ENCODE assay signal across 30 cellular contexts in the genomic region with DNA sequence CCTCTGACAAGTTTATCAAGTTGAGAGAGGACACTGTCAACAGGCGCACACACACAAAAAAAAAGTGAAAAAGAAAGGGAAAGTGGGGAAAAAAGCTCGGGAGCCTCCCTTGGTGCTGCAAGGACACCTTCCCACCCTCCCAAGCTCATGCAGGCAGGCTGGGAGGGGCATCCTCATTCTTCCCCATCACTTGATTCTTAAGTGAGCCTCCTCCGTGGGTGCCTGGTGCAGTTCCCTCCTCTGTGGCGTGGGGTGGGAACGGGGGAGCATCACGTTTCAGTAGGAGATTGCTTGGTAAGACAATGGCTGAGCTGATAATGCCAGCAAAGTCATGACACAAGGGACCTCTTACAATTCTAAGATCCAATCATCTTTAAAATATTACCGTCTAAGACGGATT.
"Had no signal": no experiment of that assay in that cellular context is flagged by ENCODE, and none has a peak within 500 bp of the region (broad histone marks: within the 10 kb centered on the region; RNA-seq: fewer than 3 reads in every experiment).

No MANE protein-coding gene starts in this region.

- H3K4me1 Mint-ChIP-seq: activated CD4-positive, alpha-beta T cell treated with anti-CD3 and anti-CD28 coated beads for 36 hours; activated CD4-positive, alpha-beta T cell treated with anti-CD3 and anti-CD28 coated beads, Interleukin-2, amount 10 ng/mL, durations not matched to agents 24 days and 14 days; activated CD8-positive, alpha-beta memory T cell treated with anti-CD3 and anti-CD28 coated beads, Interleukin-2, amount 10 ng/mL, durations not matched to agents 7 days and 5 days; activated naive CD4-positive, alpha-beta T cell treated with anti-CD3 and anti-CD28 coated beads, Interleukin-2, amount 50 U/mL, for 24 hours; activated naive CD8-positive, alpha-beta T cell treated with anti-CD3 and anti-CD28 coated beads for 36 hours; activated naive CD8-positive, alpha-beta T cell treated with anti-CD3 and anti-CD28 coated beads, Interleukin-2, amount 50 U/mL, for 24 hours had no signal

- H3K27ac Mint-ChIP-seq: activated CD4-positive, alpha-beta memory T cell treated with anti-CD3 and anti-CD28 coated beads for 36 hours; activated CD4-positive, alpha-beta T cell treated with anti-CD3 and anti-CD28 coated beads for 36 hours; activated CD4-positive, alpha-beta T cell treated with anti-CD3 and anti-CD28 coated beads, Interleukin-2, amount 10 ng/mL, durations not matched to agents 24 days and 14 days; activated CD8-positive, alpha-beta memory T cell treated with anti-CD3 and anti-CD28 coated beads, Interleukin-2, amount 10 ng/mL, durations not matched to agents 7 days and 5 days; activated CD8-positive, alpha-beta T cell treated with anti-CD3 and anti-CD28 coated beads, Interleukin-2, amount 10 ng/mL, durations not matched to agents 7 days and 5 days; activated naive CD4-positive, alpha-beta T cell treated with anti-CD3 and anti-CD28 coated beads for 36 hours; activated naive CD4-positive, alpha-beta T cell treated with anti-CD3 and anti-CD28 coated beads, Interleukin-2, amount 50 U/mL, for 24 hours; activated naive CD8-positive, alpha-beta T cell treated with anti-CD3 and anti-CD28 coated beads for 36 hours; activated naive CD8-positive, alpha-beta T cell treated with anti-CD3 and anti-CD28 coated beads, Interleukin-2, amount 50 U/mL, for 24 hours; activated T-helper 1 cell treated with anti-CD3 and anti-CD28 coated beads, Interleukin-12 subunit alpha, Interleukin-12 subunit beta, Interleukin-2, Interleukin-4 antibody, amounts not matched to agents 30 ng/mL and 10 ng/mL and 1 ng/mL, durations not matched to agents 14 hours and 24 hours and 36 hours; activated T-helper 2 cell treated with anti-CD3 and anti-CD28 coated beads, Interferon-gamma antibody, Interleukin-2, Interleukin-4, amounts not matched to agents 10 μg/mL and 5 μg/mL and 100 μg/mL, durations not matched to agents 14 hours and 24 hours and 36 hours; effector memory CD8-positive, alpha-beta T cell had no signal

- H3K27ac ChIP-seq: adrenal gland, body of pancreas, epithelial cell of prostate, esophagus squamous epithelium, gastroesophageal sphincter had no signal

- H3K36me3 Mint-ChIP-seq: activated CD4-positive, alpha-beta memory T cell treated with anti-CD3 and anti-CD28 coated beads for 36 hours; activated CD8-positive, alpha-beta memory T cell treated with anti-CD3 and anti-CD28 coated beads, Interleukin-2, amount 10 ng/mL, durations not matched to agents 7 days and 5 days; activated naive CD4-positive, alpha-beta T cell treated with anti-CD3 and anti-CD28 coated beads, Interleukin-2, amount 50 U/mL, for 24 hours; activated naive CD8-positive, alpha-beta T cell treated with anti-CD3 and anti-CD28 coated beads for 36 hours had no signal

- H3K27me3 ChIP-seq: adrenal gland, body of pancreas had no signal

- H3K9me3 ChIP-seq: adrenal gland, body of pancreas, esophagus squamous epithelium, gastroesophageal sphincter had no signal

- H3K4me1 ChIP-seq: adrenal gland, body of pancreas, esophagus squamous epithelium, gastroesophageal sphincter had no signal

- ATAC-seq: activated CD4-positive, alpha-beta T cell treated with anti-CD3 and anti-CD28 coated beads for 36 hours; activated CD8-positive, alpha-beta memory T cell treated with anti-CD3 and anti-CD28 coated beads, Interleukin-2, amount 10 ng/mL, durations not matched to agents 7 days and 5 days; activated CD8-positive, alpha-beta T cell treated with anti-CD3 and anti-CD28 coated beads, Interleukin-2, amount 10 ng/mL, durations not matched to agents 7 days and 5 days; activated naive CD8-positive, alpha-beta T cell treated with anti-CD3 and anti-CD28 coated beads, Interleukin-2, amount 50 U/mL, for 24 hours; body of pancreas; effector memory CD8-positive, alpha-beta T cell; gastroesophageal sphincter had no signal

- H3K4me3 ChIP-seq: adrenal gland, body of pancreas, esophagus squamous epithelium, gastroesophageal sphincter had no signal

- H3K9me3 Mint-ChIP-seq: activated CD4-positive, alpha-beta memory T cell treated with anti-CD3 and anti-CD28 coated beads for 36 hours; activated CD4-positive, alpha-beta T cell treated with anti-CD3 and anti-CD28 coated beads, Interleukin-2, amount 10 ng/mL, durations not matched to agents 24 days and 14 days; activated naive CD4-positive, alpha-beta T cell treated with anti-CD3 and anti-CD28 coated beads for 36 hours; activated naive CD4-positive, alpha-beta T cell treated with anti-CD3 and anti-CD28 coated beads, Interleukin-2, amount 50 U/mL, for 24 hours; activated naive CD8-positive, alpha-beta T cell treated with anti-CD3 and anti-CD28 coated beads for 36 hours; activated T-helper 1 cell treated with anti-CD3 and anti-CD28 coated beads, Interleukin-12 subunit alpha, Interleukin-12 subunit beta, Interleukin-2, Interleukin-4 antibody, amounts not matched to agents 30 ng/mL and 10 ng/mL and 1 ng/mL, durations not matched to agents 14 hours and 24 hours and 36 hours; activated T-helper 2 cell treated with anti-CD3 and anti-CD28 coated beads, Interferon-gamma antibody, Interleukin-2, Interleukin-4, amounts not matched to agents 10 μg/mL and 5 μg/mL and 100 μg/mL, durations not matched to agents 14 hours and 24 hours and 36 hours; effector memory CD8-positive, alpha-beta T cell had no signal

- H3K36me3 ChIP-seq: adrenal gland, esophagus squamous epithelium, gastroesophageal sphincter had no signal

- H3K27me3 Mint-ChIP-seq: activated CD4-positive, alpha-beta T cell treated with anti-CD3 and anti-CD28 coated beads, Interleukin-2, amount 10 ng/mL, durations not matched to agents 24 days and 14 days; activated CD8-positive, alpha-beta memory T cell treated with anti-CD3 and anti-CD28 coated beads, Interleukin-2, amount 10 ng/mL, durations not matched to agents 7 days and 5 days; activated naive CD8-positive, alpha-beta T cell treated with anti-CD3 and anti-CD28 coated beads for 36 hours had no signal

- H3K4me3 Mint-ChIP-seq: activated CD4-positive, alpha-beta memory T cell treated with anti-CD3 and anti-CD28 coated beads for 36 hours; activated CD4-positive, alpha-beta T cell treated with anti-CD3 and anti-CD28 coated beads for 36 hours; activated CD4-positive, alpha-beta T cell treated with anti-CD3 and anti-CD28 coated beads, Interleukin-2, amount 10 ng/mL, durations not matched to agents 24 days and 14 days; activated CD8-positive, alpha-beta memory T cell treated with anti-CD3 and anti-CD28 coated beads, Interleukin-2, amount 10 ng/mL, durations not matched to agents 7 days and 5 days; activated CD8-positive, alpha-beta T cell treated with anti-CD3 and anti-CD28 coated beads, Interleukin-2, amount 10 ng/mL, durations not matched to agents 7 days and 5 days; activated naive CD4-positive, alpha-beta T cell treated with anti-CD3 and anti-CD28 coated beads for 36 hours; activated naive CD4-positive, alpha-beta T cell treated with anti-CD3 and anti-CD28 coated beads, Interleukin-2, amount 50 U/mL, for 24 hours; activated naive CD8-positive, alpha-beta T cell treated with anti-CD3 and anti-CD28 coated beads for 36 hours; activated naive CD8-positive, alpha-beta T cell treated with anti-CD3 and anti-CD28 coated beads, Interleukin-2, amount 50 U/mL, for 24 hours; activated T-helper 1 cell treated with anti-CD3 and anti-CD28 coated beads, Interleukin-12 subunit alpha, Interleukin-12 subunit beta, Interleukin-2, Interleukin-4 antibody, amounts not matched to agents 30 ng/mL and 10 ng/mL and 1 ng/mL, durations not matched to agents 14 hours and 24 hours and 36 hours; effector memory CD8-positive, alpha-beta T cell had no signal

- DNase-seq: activated CD4-positive, alpha-beta memory T cell treated with anti-CD3 and anti-CD28 coated beads for 36 hours; activated CD4-positive, alpha-beta T cell treated with anti-CD3 and anti-CD28 coated beads for 36 hours; activated CD4-positive, alpha-beta T cell treated with anti-CD3 and anti-CD28 coated beads, Interleukin-2, amount 10 ng/mL, durations not matched to agents 24 days and 14 days; activated CD4-positive, CD25-positive, alpha-beta regulatory T cell; activated CD4-positive, CD25-positive, alpha-beta regulatory T cell treated with anti-CD3 and anti-CD28 coated beads, Interleukin-2, amount 50 U/mL, for 72 hours; activated CD8-positive, alpha-beta memory T cell treated with anti-CD3 and anti-CD28 coated beads, Interleukin-2, amount 10 ng/mL, durations not matched to agents 7 days and 5 days; activated CD8-positive, alpha-beta memory T cell treated with anti-CD3 and anti-CD28 coated beads, Interleukin-2, amount 50 U/mL, for 4 hours; activated CD8-positive, alpha-beta T cell treated with anti-CD3 and anti-CD28 coated beads, Interleukin-2, amount 10 ng/mL, durations not matched to agents 7 days and 5 days; activated effector memory CD4-positive, alpha-beta T cell treated with anti-CD3 and anti-CD28 coated beads, Interleukin-2, amount 50 U/mL, for 16 hours; activated naive CD4-positive, alpha-beta T cell treated with anti-CD3 and anti-CD28 coated beads for 36 hours; activated naive CD8-positive, alpha-beta T cell treated with anti-CD3 and anti-CD28 coated beads for 36 hours; activated naive CD8-positive, alpha-beta T cell treated with anti-CD3 and anti-CD28 coated beads, Interleukin-2, amount 50 U/mL, for 24 hours; activated T-cell treated with anti-CD3 and anti-CD28 coated beads, Interleukin-2, amount 50 U/mL, for 1 hour; activated T-cell treated with anti-CD3 and anti-CD28 coated beads, Interleukin-2, amount 50 U/mL, for 48 hours; adrenal gland; amygdala; aorta; body of pancreas; cortex of kidney; dermis blood vessel endothelial cell; effector CD4-positive, alpha-beta T cell; effector memory CD8-positive, alpha-beta T cell; esophagus squamous epithelium; foreskin melanocyte; T-helper 2 cell had no signal
